1 cellular context compared by ENCODE assay signal in genomic region chr7:153989066-153989627, GRCh38.
TF ChIP-seq lines count a peak whose summit lies in the region.

No MANE protein-coding gene starts in this region.

TF ChIP-seq in GM12878, 131 proteins besides CTCF, POLR2A, EP300 and RAD21:
- TF ChIP-seq BCL3 (IDR thresholded peaks at IDR 0.05; ENCODE audit: borderline replicate concordance, insufficient read depth, low read depth, low read length, poor library complexity, severe bottlenecking) = peak; percentile 56
